1 cellular context compared by ENCODE assay signal in the genomic region with DNA sequence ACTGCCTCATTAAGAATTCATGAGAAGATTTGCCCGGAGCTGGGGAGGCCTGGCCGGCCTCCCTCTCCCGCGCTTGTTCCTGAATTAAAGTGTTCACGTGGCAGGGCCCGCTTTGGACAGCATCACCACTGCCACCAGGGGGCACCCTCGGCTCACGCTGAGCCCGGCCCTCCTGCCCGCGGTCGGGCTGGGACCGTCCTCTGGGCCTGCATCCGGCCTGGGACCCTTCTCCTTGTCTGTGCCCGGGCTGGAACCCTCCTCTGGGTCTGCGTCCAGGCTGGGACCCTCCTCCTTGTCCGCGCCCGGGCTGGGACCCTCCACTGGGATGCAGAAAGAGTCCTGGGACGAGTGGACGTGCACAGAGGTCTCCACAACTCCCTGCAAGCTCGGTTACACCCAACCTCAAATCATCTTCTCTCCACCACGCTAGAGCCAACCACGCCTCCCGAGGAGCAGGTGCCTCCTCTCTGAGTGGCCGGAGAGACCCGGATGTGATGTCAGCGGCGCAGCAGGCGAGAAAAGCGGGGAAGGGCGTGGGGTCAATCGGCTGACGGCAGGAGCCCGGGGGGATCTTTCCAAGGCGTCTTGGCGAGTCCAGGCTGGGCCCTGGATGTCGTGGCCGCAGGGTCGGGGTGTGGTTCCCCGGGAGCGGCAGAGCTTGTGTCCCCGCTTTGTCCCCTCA.
TF ChIP-seq lines count a peak whose summit lies in the region.

No MANE protein-coding gene starts in this region.

TF ChIP-seq in HepG2, 621 proteins besides CTCF, POLR2A, EP300 and RAD21 (continued from another document and continues in another):
- TF ChIP-seq HNF4G (IDR thresholded peaks at IDR 0.05; ENCODE audit: borderline replicate concordance, low read depth, low read length) (no peak), HNF4G (CRISPR knock-in tag; IDR thresholded peaks at IDR 0.05; ENCODE audit: borderline replicate concordance, low read depth) (peak; percentile 26; the same call in 1 of the 2 replicates), PHF21A (CRISPR knock-in tag; IDR thresholded peaks at IDR 0.05) (no peak), ZFP36L2 (CRISPR knock-in tag; IDR thresholded peaks at IDR 0.05) (0 out of 2 replicates have a peak, but pooled peaks have one; percentile 34), CBX5 (CRISPR knock-in tag; IDR thresholded peaks at IDR 0.05; ENCODE audit: borderline replicate concordance) (peak; percentile 74; the same call in 1 of the 2 replicates), DPF2 (CRISPR knock-in tag; IDR thresholded peaks at IDR 0.05; ENCODE audit: borderline replicate concordance, low read depth) (no peak), SMARCE1 (IDR thresholded peaks at IDR 0.05; ENCODE audit: borderline replicate concordance) (no peak), ZKSCAN1 (IDR thresholded peaks at IDR 0.05; ENCODE audit: low read length) (0 out of 2 replicates have a peak, but pooled peaks have one; percentile 32), SAP130 (CRISPR knock-in tag; IDR thresholded peaks at IDR 0.05; ENCODE audit: low read depth) (no peak), KDM2A (CRISPR knock-in tag; IDR thresholded peaks at IDR 0.05; ENCODE audit: borderline replicate concordance, low read depth) (peak; percentile 92), CBFB (CRISPR knock-in tag; IDR thresholded peaks at IDR 0.05) (peak; percentile 35; the same call in 1 of the 2 replicates), MED13 (CRISPR knock-in tag; IDR thresholded peaks at IDR 0.05) (no peak), HES4 (CRISPR knock-in tag; IDR thresholded peaks at IDR 0.05; ENCODE audit: borderline replicate concordance) (no peak), MLLT10 (CRISPR knock-in tag; IDR thresholded peaks at IDR 0.05) (no peak), TAF15 (IDR thresholded peaks at IDR 0.05; ENCODE audit: low read depth, low read length, poor library complexity, severe bottlenecking) (no peak), SMAD1 (CRISPR knock-in tag; IDR thresholded peaks at IDR 0.05; ENCODE audit: borderline replicate concordance, low read depth) (0 out of 2 replicates have a peak, but pooled peaks have one; percentile 59), SPEN (CRISPR knock-in tag; IDR thresholded peaks at IDR 0.05; ENCODE audit: low read depth) (peak; percentile 59; the same call in 1 of the 2 replicates), ZSCAN20 (CRISPR knock-in tag; IDR thresholded peaks at IDR 0.05; ENCODE audit: borderline replicate concordance) (no peak), ZNF230 (CRISPR knock-in tag; IDR thresholded peaks at IDR 0.05) (no peak), ARNTL (CRISPR knock-in tag; IDR thresholded peaks at IDR 0.05) (peak; percentile 79), RARA (CRISPR knock-in tag; IDR thresholded peaks at IDR 0.05) (no peak), ZNF33B (CRISPR knock-in tag; IDR thresholded peaks at IDR 0.05) (0 out of 2 replicates have a peak, but pooled peaks have one; percentile 48), CAMTA2 (CRISPR knock-in tag; IDR thresholded peaks at IDR 0.05; ENCODE audit: borderline replicate concordance) (peak; percentile 33; the same call in 1 of the 2 replicates), ZSCAN25 (CRISPR knock-in tag; IDR thresholded peaks at IDR 0.05) (no peak), ZNF326 (CRISPR knock-in tag; IDR thresholded peaks at IDR 0.05; ENCODE audit: borderline replicate concordance) (no peak), NAIF1 (CRISPR knock-in tag; IDR thresholded peaks at IDR 0.05; ENCODE audit: borderline replicate concordance) (no peak), ASH2L (IDR thresholded peaks at IDR 0.05; ENCODE audit: insufficient read length, low read depth, low read length) (no peak), KLF13 (CRISPR knock-in tag; IDR thresholded peaks at IDR 0.05) (peak; percentile 65; the same call in 1 of the 2 replicates), ZNF496 (CRISPR knock-in tag; IDR thresholded peaks at IDR 0.05; ENCODE audit: insufficient replicate concordance) (no peak), ZNF619 (CRISPR knock-in tag; IDR thresholded peaks at IDR 0.05) (peak; percentile 65; the same call in 1 of the 2 replicates), RFXANK (CRISPR knock-in tag; IDR thresholded peaks at IDR 0.05) (no peak), NCOA5 (CRISPR knock-in tag; IDR thresholded peaks at IDR 0.05) (no peak), KMT2A (CRISPR knock-in tag; IDR thresholded peaks at IDR 0.05) (peak; percentile 59; the same call in 1 of the 2 replicates), ZBTB7A (CRISPR knock-in tag; IDR thresholded peaks at IDR 0.05) (no peak), ZBTB20 (CRISPR knock-in tag; IDR thresholded peaks at IDR 0.05; ENCODE audit: borderline replicate concordance, low read depth) (no peak), ZFP36L1 (CRISPR knock-in tag; IDR thresholded peaks at IDR 0.05) (no peak), EED (CRISPR knock-in tag; IDR thresholded peaks at IDR 0.05) (no peak), HNRNPK (IDR thresholded peaks at IDR 0.05; ENCODE audit: low read depth, low read length, poor library complexity, severe bottlenecking) (no peak), ARID2 (CRISPR knock-in tag; IDR thresholded peaks at IDR 0.05; ENCODE audit: borderline replicate concordance) (no peak), ERF (CRISPR knock-in tag; IDR thresholded peaks at IDR 0.05) (peak; percentile 44; the same call in 1 of the 2 replicates), FLYWCH1 (CRISPR knock-in tag; IDR thresholded peaks at IDR 0.05) (no peak), NBN (conservative IDR thresholded peaks at IDR 0.05) (no peak), REL (CRISPR knock-in tag; conservative IDR thresholded peaks at IDR 0.05) (no peak), ZC3H4 (CRISPR knock-in tag; IDR thresholded peaks at IDR 0.05; ENCODE audit: borderline replicate concordance) (no peak), EEA1 (CRISPR knock-in tag; IDR thresholded peaks at IDR 0.05; ENCODE audit: borderline replicate concordance) (peak; percentile 42; the same call in 1 of the 2 replicates), KDM5A (IDR thresholded peaks at IDR 0.05; ENCODE audit: borderline replicate concordance, low read length) (no peak), ZNF17 (CRISPR knock-in tag; IDR thresholded peaks at IDR 0.05) (no peak), DR1 (CRISPR knock-in tag; IDR thresholded peaks at IDR 0.05) (0 out of 2 replicates have a peak, but pooled peaks have one; percentile 19), ATM (IDR thresholded peaks at IDR 0.05; ENCODE audit: borderline replicate concordance) (no peak), GABPA (IDR thresholded peaks at IDR 0.05; ENCODE audit: low read depth, low read length) (0 out of 2 replicates have a peak, but pooled peaks have one; percentile 7), GABPA (CRISPR knock-in tag; IDR thresholded peaks at IDR 0.05; ENCODE audit: low read depth) (no peak), MAFK (conservative IDR thresholded peaks at IDR 0.05 in 1 of 2, IDR thresholded peaks at IDR 0.05 in 1 of 2; ENCODE audit: low read length in 2 of 2) (no peak), ETV5 (CRISPR knock-in tag; IDR thresholded peaks at IDR 0.05; ENCODE audit: borderline replicate concordance) (no peak)
- TF ChIP-seq, protein P1, sequence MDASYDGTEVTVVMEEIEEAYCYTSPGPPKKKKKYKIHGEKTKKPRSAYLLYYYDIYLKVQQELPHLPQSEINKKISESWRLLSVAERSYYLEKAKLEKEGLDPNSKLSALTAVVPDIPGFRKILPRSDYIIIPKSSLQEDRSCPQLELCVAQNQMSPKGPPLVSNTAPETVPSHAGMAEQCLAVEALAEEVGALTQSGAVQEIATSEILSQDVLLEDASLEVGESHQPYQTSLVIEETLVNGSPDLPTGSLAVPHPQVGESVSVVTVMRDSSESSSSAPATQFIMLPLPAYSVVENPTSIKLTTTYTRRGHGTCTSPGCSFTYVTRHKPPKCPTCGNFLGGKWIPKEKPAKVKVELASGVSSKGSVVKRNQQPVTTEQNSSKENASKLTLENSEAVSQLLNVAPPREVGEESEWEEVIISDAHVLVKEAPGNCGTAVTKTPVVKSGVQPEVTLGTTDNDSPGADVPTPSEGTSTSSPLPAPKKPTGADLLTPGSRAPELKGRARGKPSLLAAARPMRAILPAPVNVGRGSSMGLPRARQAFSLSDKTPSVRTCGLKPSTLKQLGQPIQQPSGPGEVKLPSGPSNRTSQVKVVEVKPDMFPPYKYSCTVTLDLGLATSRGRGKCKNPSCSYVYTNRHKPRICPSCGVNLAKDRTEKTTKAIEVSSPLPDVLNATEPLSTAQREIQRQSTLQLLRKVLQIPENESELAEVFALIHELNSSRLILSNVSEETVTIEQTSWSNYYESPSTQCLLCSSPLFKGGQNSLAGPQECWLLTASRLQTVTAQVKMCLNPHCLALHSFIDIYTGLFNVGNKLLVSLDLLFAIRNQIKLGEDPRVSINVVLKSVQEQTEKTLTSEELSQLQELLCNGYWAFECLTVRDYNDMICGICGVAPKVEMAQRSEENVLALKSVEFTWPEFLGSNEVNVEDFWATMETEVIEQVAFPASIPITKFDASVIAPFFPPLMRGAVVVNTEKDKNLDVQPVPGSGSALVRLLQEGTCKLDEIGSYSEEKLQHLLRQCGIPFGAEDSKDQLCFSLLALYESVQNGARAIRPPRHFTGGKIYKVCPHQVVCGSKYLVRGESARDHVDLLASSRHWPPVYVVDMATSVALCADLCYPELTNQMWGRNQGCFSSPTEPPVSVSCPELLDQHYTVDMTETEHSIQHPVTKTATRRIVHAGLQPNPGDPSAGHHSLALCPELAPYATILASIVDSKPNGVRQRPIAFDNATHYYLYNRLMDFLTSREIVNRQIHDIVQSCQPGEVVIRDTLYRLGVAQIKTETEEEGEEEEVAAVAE (CRISPR knock-in tag; IDR thresholded peaks at IDR 0.05; ENCODE audit: borderline replicate concordance) = 0 out of 2 replicates have a peak, but pooled peaks have one; percentile 37
- TF ChIP-seq, protein P2, sequence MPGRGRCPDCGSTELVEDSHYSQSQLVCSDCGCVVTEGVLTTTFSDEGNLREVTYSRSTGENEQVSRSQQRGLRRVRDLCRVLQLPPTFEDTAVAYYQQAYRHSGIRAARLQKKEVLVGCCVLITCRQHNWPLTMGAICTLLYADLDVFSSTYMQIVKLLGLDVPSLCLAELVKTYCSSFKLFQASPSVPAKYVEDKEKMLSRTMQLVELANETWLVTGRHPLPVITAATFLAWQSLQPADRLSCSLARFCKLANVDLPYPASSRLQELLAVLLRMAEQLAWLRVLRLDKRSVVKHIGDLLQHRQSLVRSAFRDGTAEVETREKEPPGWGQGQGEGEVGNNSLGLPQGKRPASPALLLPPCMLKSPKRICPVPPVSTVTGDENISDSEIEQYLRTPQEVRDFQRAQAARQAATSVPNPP (CRISPR knock-in tag; IDR thresholded peaks at IDR 0.05) = no peak
- TF ChIP-seq, protein P3, sequence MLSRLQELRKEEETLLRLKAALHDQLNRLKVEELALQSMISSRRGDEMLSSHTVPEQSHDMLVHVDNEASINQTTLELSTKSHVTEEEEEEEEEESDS (CRISPR knock-in tag; IDR thresholded peaks at IDR 0.05; ENCODE audit: borderline replicate concordance) = no peak
- TF ChIP-seq, protein P4, sequence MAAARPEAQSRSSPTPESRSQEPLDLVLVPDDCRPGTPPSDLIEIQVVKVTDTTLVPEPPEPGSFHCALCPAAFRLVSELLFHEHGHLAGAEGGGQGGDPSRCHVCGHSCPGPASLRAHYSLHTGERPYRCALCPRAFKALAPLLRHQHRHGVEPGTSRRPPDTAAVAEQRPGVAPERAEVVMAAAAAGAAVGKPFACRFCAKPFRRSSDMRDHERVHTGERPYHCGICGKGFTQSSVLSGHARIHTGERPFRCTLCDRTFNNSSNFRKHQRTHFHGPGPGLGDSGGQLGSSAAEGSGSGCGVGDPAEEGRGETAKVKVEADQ (CRISPR knock-in tag; IDR thresholded peaks at IDR 0.05; ENCODE audit: borderline replicate concordance) = no peak
- TF ChIP-seq, protein P5, sequence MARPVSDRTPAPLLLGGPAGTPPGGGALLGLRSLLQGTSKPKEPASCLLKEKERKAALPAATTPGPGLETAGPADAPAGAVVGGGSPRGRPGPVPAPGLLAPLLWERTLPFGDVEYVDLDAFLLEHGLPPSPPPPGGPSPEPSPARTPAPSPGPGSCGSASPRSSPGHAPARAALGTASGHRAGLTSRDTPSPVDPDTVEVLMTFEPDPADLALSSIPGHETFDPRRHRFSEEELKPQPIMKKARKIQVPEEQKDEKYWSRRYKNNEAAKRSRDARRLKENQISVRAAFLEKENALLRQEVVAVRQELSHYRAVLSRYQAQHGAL (CRISPR knock-in tag; IDR thresholded peaks at IDR 0.05; ENCODE audit: not compliant biosample characterization) = no peak
- TF ChIP-seq, protein P6, sequence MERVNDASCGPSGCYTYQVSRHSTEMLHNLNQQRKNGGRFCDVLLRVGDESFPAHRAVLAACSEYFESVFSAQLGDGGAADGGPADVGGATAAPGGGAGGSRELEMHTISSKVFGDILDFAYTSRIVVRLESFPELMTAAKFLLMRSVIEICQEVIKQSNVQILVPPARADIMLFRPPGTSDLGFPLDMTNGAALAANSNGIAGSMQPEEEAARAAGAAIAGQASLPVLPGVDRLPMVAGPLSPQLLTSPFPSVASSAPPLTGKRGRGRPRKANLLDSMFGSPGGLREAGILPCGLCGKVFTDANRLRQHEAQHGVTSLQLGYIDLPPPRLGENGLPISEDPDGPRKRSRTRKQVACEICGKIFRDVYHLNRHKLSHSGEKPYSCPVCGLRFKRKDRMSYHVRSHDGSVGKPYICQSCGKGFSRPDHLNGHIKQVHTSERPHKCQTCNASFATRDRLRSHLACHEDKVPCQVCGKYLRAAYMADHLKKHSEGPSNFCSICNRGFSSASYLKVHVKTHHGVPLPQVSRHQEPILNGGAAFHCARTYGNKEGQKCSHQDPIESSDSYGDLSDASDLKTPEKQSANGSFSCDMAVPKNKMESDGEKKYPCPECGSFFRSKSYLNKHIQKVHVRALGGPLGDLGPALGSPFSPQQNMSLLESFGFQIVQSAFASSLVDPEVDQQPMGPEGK (CRISPR knock-in tag; IDR thresholded peaks at IDR 0.05) = peak; percentile 23; the same call in 1 of the 2 replicates
- TF ChIP-seq, protein P7, sequence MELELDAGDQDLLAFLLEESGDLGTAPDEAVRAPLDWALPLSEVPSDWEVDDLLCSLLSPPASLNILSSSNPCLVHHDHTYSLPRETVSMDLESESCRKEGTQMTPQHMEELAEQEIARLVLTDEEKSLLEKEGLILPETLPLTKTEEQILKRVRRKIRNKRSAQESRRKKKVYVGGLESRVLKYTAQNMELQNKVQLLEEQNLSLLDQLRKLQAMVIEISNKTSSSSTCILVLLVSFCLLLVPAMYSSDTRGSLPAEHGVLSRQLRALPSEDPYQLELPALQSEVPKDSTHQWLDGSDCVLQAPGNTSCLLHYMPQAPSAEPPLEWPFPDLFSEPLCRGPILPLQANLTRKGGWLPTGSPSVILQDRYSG (CRISPR knock-in tag; IDR thresholded peaks at IDR 0.05) = no peak
